In genomic region chr13:54742984-54743383, GRCh38 we compare ENCODE assay signal across 18 cellular contexts.
A peak's percentile ranks its signal among the peaks of the same experiment; 100 is the strongest.
DNase-seq lines count a peak whose midpoint lies in the region; ATAC-seq lines count a peak whose summit lies in the region.
"Had no signal": no experiment of that assay in that cellular context is flagged by ENCODE, and none has a peak within 500 bp of the region (broad histone marks: within the 10 kb centered on the region; RNA-seq: fewer than 3 reads in every experiment).

No MANE protein-coding gene starts in this region.

- POLR2A ChIA-PET in activated CD4-positive, alpha-beta T cell treated with anti-CD3 and anti-CD28 coated beads for 36 hours (lab: Charles Lee), result no interaction called here

- intact Hi-C loops in activated CD4-positive, alpha-beta T cell treated with anti-CD3 and anti-CD28 coated beads for 36 hours (cut with DNase I, micrococcal nuclease), result no loop called here

- DNase-seq in NCI-H2171 treated with DMSO at 0.1 percent for 48 hours (lab: John Stamatoyannopoulos, UW), result peak; percentile 5
- DNase-seq in NCI-H2171 (lab: John Stamatoyannopoulos, UW), result no peak
- DNase-seq in NCI-H1436 (lab: John Stamatoyannopoulos, UW), result peak; percentile 70
- peak; percentile 87 for DNase-seq in NCI-H69 (lab: John Stamatoyannopoulos, UW)
- DNase-seq in NCI-H510A treated with DMSO at 0.1 percent for 48 hours (lab: John Stamatoyannopoulos, UW), result no peak
- DNase-seq in NCI-H187 treated with DMSO at 0.1 percent for 48 hours (lab: John Stamatoyannopoulos, UW), result no peak
- DNase-seq in activated effector memory CD4-positive, alpha-beta T cell treated with Interleukin-2 at 50 U/mL for 16 hours, result no peak
- DNase-seq in activated CD4-positive, alpha-beta T cell treated with anti-CD3 and anti-CD28 coated beads for 36 hours, result no peak
- DNase-seq: BE2C; Calu3; CD8-positive, alpha-beta memory T cell; KBM-7; MV-4-11; NCI-H2029; NCI-H524 treated with DMSO at 0.1 percent for 48 hours; T-helper 2 cell had no signal

- H3K27me3 Mint-ChIP-seq in activated CD4-positive, alpha-beta T cell treated with anti-CD3 and anti-CD28 coated beads for 36 hours, result no peaks in the 10 kb centered on the region

- ATAC-seq in activated CD4-positive, alpha-beta T cell treated with anti-CD3 and anti-CD28 coated beads for 36 hours, result no peak
- ATAC-seq: SK-N-SH treated with all-trans-retinoic acid at 6 μM for 48 hours had no signal

- CTCF ChIA-PET in activated CD4-positive, alpha-beta T cell treated with anti-CD3 and anti-CD28 coated beads for 36 hours (lab: Charles Lee), result no interaction called here

- H3K4me3 Mint-ChIP-seq in activated CD4-positive, alpha-beta T cell treated with anti-CD3 and anti-CD28 coated beads for 36 hours, result no peak overlapping the region
- H3K4me3 Mint-ChIP-seq: CD14-positive monocyte; CD8-positive, alpha-beta memory T cell had no signal

- no peaks in the 10 kb centered on the region for H3K4me1 Mint-ChIP-seq in activated CD4-positive, alpha-beta T cell treated with anti-CD3 and anti-CD28 coated beads for 36 hours
- H3K4me1 Mint-ChIP-seq: CD14-positive monocyte; CD8-positive, alpha-beta memory T cell had no signal

- peaks cover 11% of the 10 kb centered on the region for H3K9me3 Mint-ChIP-seq in activated CD4-positive, alpha-beta T cell treated with anti-CD3 and anti-CD28 coated beads for 36 hours (ENCODE audit: low read depth)

- H3K36me3 Mint-ChIP-seq in activated CD4-positive, alpha-beta T cell treated with anti-CD3 and anti-CD28 coated beads for 36 hours (ENCODE audit: low read depth), result no peaks in the 10 kb centered on the region
- H3K36me3 Mint-ChIP-seq: CD14-positive monocyte; CD8-positive, alpha-beta memory T cell had no signal

- no peak overlapping the region for H3K27ac Mint-ChIP-seq in activated CD4-positive, alpha-beta T cell treated with anti-CD3 and anti-CD28 coated beads for 36 hours
- H3K27ac Mint-ChIP-seq: CD14-positive monocyte; CD8-positive, alpha-beta memory T cell had no signal

Comparison
In these comparisons a context has a peak if more than half of its experiments do, and no peak if none do; other contexts are left out.
1. DNase-seq: peak in NCI-H2171 treated with DMSO at 0.1 percent for 48 hours (single experiment), NCI-H1436 (single experiment) and NCI-H69 (single experiment); none in NCI-H2171 (single experiment), NCI-H510A treated with DMSO at 0.1 percent for 48 hours (single experiment), NCI-H187 treated with DMSO at 0.1 percent for 48 hours (single experiment), activated effector memory CD4-positive, alpha-beta T cell treated with Interleukin-2 at 50 U/mL for 16 hours (single experiment) and activated CD4-positive, alpha-beta T cell treated with anti-CD3 and anti-CD28 coated beads for 36 hours (single experiment).